17 cellular contexts compared by ENCODE assay signal in the genomic region with DNA sequence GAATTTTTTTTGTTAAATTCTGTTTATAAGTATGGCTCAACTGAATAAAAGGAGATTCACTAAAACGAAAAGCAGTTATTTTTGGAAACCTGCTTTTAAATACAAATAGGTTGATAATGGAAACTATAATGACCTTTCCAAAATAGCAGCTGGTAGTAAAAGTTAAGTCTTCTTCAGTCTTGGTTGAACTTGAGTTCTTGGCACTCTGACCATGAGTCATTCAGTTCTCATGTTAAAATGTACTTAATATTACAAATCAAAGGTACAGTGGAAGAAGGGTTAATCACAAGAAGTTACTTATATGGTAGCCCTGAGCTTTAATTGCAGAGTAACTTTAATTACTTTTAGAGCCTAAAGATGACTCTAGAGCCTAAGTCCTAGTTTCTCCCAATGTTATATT.
A peak's percentile ranks its signal among the peaks of the same experiment; 100 is the strongest.
DNase-seq lines count a peak whose midpoint lies in the region; TF ChIP-seq lines count a peak whose summit lies in the region.
"Had no signal": no experiment of that assay in that cellular context is flagged by ENCODE, and none has a peak within 500 bp of the region (broad histone marks: within the 10 kb centered on the region; RNA-seq: fewer than 3 reads in every experiment).

No MANE protein-coding gene starts in this region.

- H3K9me3 Mint-ChIP-seq in MCF 10A (ENCODE audit: unreplicated experiment) = no peaks in the 10 kb centered on the region
- H3K9me3 Mint-ChIP-seq: activated naive CD8-positive, alpha-beta T cell treated with anti-CD3 and anti-CD28 coated beads, Interleukin-2, amount 50 U/mL, for 24 hours; activated T-helper 1 cell treated with anti-CD3 and anti-CD28 coated beads, Interleukin-12 subunit alpha, Interleukin-12 subunit beta, Interleukin-2, Interleukin-4 antibody, amounts not matched to agents 30 ng/mL and 10 ng/mL and 1 ng/mL, durations not matched to agents 14 hours and 24 hours and 36 hours; T-cell had no signal

- peaks cover 66% of the 10 kb centered on the region for H3K36me3 Mint-ChIP-seq in MCF 10A (ENCODE audit: insufficient read depth, unreplicated experiment)

- TF ChIP-seq EP300 in transverse colon (IDR thresholded peaks at IDR 0.05; ENCODE audit: low read depth) = no peak

- no peaks in the 10 kb centered on the region for H3K4me1 ChIP-seq in breast epithelium
- peaks cover 0 to 9% (median 0%) of the 10 kb centered on the region in 4 donors for H3K4me1 ChIP-seq in transverse colon
- H3K4me1 ChIP-seq: upper lobe of right lung had no signal

- peaks cover 7% of the 10 kb centered on the region for H3K4me1 Mint-ChIP-seq in MCF 10A (ENCODE audit: insufficient read depth, unreplicated experiment)

- no peaks in the 10 kb centered on the region for H3K27me3 ChIP-seq in breast epithelium
- no peaks in the 10 kb centered on the region for H3K27me3 ChIP-seq in transverse colon
- H3K27me3 ChIP-seq: upper lobe of right lung had no signal

- CTCF ChIA-PET in MCF 10A (lab: Yijun Ruan, JAX) = interaction anchor here (0.5 to 3.6 kb wide), 10 partner anchors 8 to 933 kb away, joined by 3 to 31 read pairs (median 4); no protein-coding TSS in a partner anchor

- H3K9me3 ChIP-seq in breast epithelium = no peaks in the 10 kb centered on the region
- H3K9me3 ChIP-seq in transverse colon = no peaks in the 10 kb centered on the region
- H3K9me3 ChIP-seq: upper lobe of right lung had no signal

- DNase-seq in MCF 10A (ENCODE audit: unreplicated experiment) (peak; percentile 25), breast epithelium (ENCODE audit: low spot score in 2 of 2) (no peak), astrocyte of the cerebellum (ENCODE audit: low read depth) (peak; percentile 45), fibroblast of pulmonary artery (ENCODE audit: low read depth) (peak; percentile 59), transverse colon (no peak), NCI-H2029 treated with DMSO at 0.1 percent for 48 hours (lab: John Stamatoyannopoulos, UW) (no peak), UCSD-AML1 (lab: John Stamatoyannopoulos, UW; ENCODE audit: unreplicated experiment) (no peak)
- no peak for DNase-seq in stimulated activated CD4-positive, alpha-beta T cell treated with anti-CD3 and anti-CD28 coated beads, Interleukin-1b, Interleukin-23, amount 100 ng/mL, for 48 hours
- DNase-seq: 8988T; activated naive CD8-positive, alpha-beta T cell treated with anti-CD3 and anti-CD28 coated beads, Interleukin-2, amount 50 U/mL, for 24 hours; kidney; NCI-H187; NCI-H446 treated with DMSO at 0.1 percent for 48 hours; stimulated activated naive CD4-positive, alpha-beta T cell treated with Interleukin-2 at 50 U/mL for 16 hours; T-cell; upper lobe of right lung had no signal

- no peak for TF ChIP-seq POLR2A in breast epithelium (IDR thresholded peaks at IDR 0.05)
- TF ChIP-seq POLR2A in transverse colon (IDR thresholded peaks at IDR 0.05) = no peak

- WGBS in transverse colon (ENCODE audit: low coverage in 1 of 2), 2 donors = 40 to 55% methylated on average over 1 of the region's 1 CpG

- intact Hi-C loops in MCF 10A (cut with micrococcal nuclease) = loop anchor here (5.0 kb wide), 3 partner anchors 40 to 130 kb away; partner anchors contain the start of gene KLF9
- intact Hi-C loops in breast epithelium (cut with DNase I; ENCODE audit: low total_unique reads) = no loop called here
- intact Hi-C loops in transverse colon (cut with DNase I; ENCODE audit: low total_unique reads) = loop anchor here (5.0 kb wide), 1 partner anchor 250 kb away; no protein-coding TSS in a partner anchor

- H3K27ac Mint-ChIP-seq in MCF 10A (ENCODE audit: low read depth, unreplicated experiment) = no peak overlapping the region
- H3K27ac Mint-ChIP-seq: activated T-helper 1 cell treated with anti-CD3 and anti-CD28 coated beads, Interleukin-12 subunit alpha, Interleukin-12 subunit beta, Interleukin-2, Interleukin-4 antibody, amounts not matched to agents 30 ng/mL and 10 ng/mL and 1 ng/mL, durations not matched to agents 14 hours and 24 hours and 36 hours had no signal

- in situ Hi-C loops in astrocyte of the cerebellum (cut with HindIII; ENCODE audit: low sequenced_read_pairs) = no loop called here
- in situ Hi-C loops in transverse colon (cut with MboI; ENCODE audit: low pct_ligation_motif_present in 1 of 4, low pct_unique_long_range_greater_than_20kb in 1 of 4, low sequenced_read_pairs in 3 of 4) = loop anchor here in 2 of 4 donors (10.0 to 25.0 kb wide), 2 partner anchors 135 to 252 kb away; no protein-coding TSS in a partner anchor

- no peak for TF ChIP-seq CTCF in MCF 10A (IDR thresholded peaks at IDR 0.05; ENCODE audit: unreplicated experiment)
- TF ChIP-seq CTCF in breast epithelium (IDR thresholded peaks at IDR 0.05) = no peak
- TF ChIP-seq CTCF in astrocyte of the cerebellum (IDR thresholded peaks at IDR 0.05; ENCODE audit: low read depth, low read length, missing control alignments) = no peak
- no peak for TF ChIP-seq CTCF in fibroblast of pulmonary artery (IDR thresholded peaks at IDR 0.05; ENCODE audit: low read length, missing control alignments)
- no peak for TF ChIP-seq CTCF in transverse colon (IDR thresholded peaks at IDR 0.05)

- BruUV-seq in MCF 10A (replicated peaks; lab: Mats Ljungman, UMichigan) = no TSS peak

- H3K27ac ChIP-seq in breast epithelium (no peak overlapping the region), transverse colon (peak overlapping the region in 3 of 4 donors; percentile 16 to 28 (median 23))
- H3K27ac ChIP-seq: upper lobe of right lung had no signal

- H3K4me3 ChIP-seq in breast epithelium = no peak overlapping the region
- H3K4me3 ChIP-seq in astrocyte of the cerebellum (ENCODE audit: low read depth, low read length) = no peak overlapping the region
- H3K4me3 ChIP-seq in fibroblast of pulmonary artery (replicated peaks; ENCODE audit: low read depth, low read length) = no peak overlapping the region
- H3K4me3 ChIP-seq in transverse colon = no peak overlapping the region
- H3K4me3 ChIP-seq: upper lobe of right lung had no signal

- no peak overlapping the region for H3K4me3 Mint-ChIP-seq in MCF 10A (ENCODE audit: unreplicated experiment)
- H3K4me3 Mint-ChIP-seq: activated naive CD8-positive, alpha-beta T cell treated with anti-CD3 and anti-CD28 coated beads, Interleukin-2, amount 50 U/mL, for 24 hours; activated T-helper 1 cell treated with anti-CD3 and anti-CD28 coated beads, Interleukin-12 subunit alpha, Interleukin-12 subunit beta, Interleukin-2, Interleukin-4 antibody, amounts not matched to agents 30 ng/mL and 10 ng/mL and 1 ng/mL, durations not matched to agents 14 hours and 24 hours and 36 hours; T-cell had no signal

- H3K27me3 Mint-ChIP-seq in MCF 10A (ENCODE audit: insufficient read depth, unreplicated experiment) = no peaks in the 10 kb centered on the region
- H3K27me3 Mint-ChIP-seq: activated naive CD8-positive, alpha-beta T cell treated with anti-CD3 and anti-CD28 coated beads, Interleukin-2, amount 50 U/mL, for 24 hours; T-cell had no signal

- H3K36me3 ChIP-seq in breast epithelium = no peaks in the 10 kb centered on the region
- H3K36me3 ChIP-seq in transverse colon = peaks cover 0 to 21% (median 10%) of the 10 kb centered on the region in 4 donors

- POLR2A ChIA-PET in MCF 10A (lab: Yijun Ruan, JAX) = interaction anchor here (0.7 to 1.7 kb wide), 6 partner anchors 16 to 254 kb away, joined by 3 to 8 read pairs (median 4); partner anchors contain the start of gene KLF9

Comparison
In these comparisons a context has a peak if more than half of its experiments do, and no peak if none do; other contexts are left out.
1. DNase-seq: peak in MCF 10A (single experiment), astrocyte of the cerebellum (single experiment) and fibroblast of pulmonary artery (single experiment); none in breast epithelium (0 of 2), transverse colon (single experiment), NCI-H2029 treated with DMSO at 0.1 percent for 48 hours (single experiment), UCSD-AML1 (single experiment) and stimulated activated CD4-positive, alpha-beta T cell treated with anti-CD3 and anti-CD28 coated beads, Interleukin-1b, Interleukin-23, amount 100 ng/mL, for 48 hours (single experiment).
2. H3K27ac ChIP-seq: peak in transverse colon (3 of 4); none in breast epithelium (0 of 2).